Comparison of ENCODE assay signal across 2 cellular contexts in the genomic region with DNA sequence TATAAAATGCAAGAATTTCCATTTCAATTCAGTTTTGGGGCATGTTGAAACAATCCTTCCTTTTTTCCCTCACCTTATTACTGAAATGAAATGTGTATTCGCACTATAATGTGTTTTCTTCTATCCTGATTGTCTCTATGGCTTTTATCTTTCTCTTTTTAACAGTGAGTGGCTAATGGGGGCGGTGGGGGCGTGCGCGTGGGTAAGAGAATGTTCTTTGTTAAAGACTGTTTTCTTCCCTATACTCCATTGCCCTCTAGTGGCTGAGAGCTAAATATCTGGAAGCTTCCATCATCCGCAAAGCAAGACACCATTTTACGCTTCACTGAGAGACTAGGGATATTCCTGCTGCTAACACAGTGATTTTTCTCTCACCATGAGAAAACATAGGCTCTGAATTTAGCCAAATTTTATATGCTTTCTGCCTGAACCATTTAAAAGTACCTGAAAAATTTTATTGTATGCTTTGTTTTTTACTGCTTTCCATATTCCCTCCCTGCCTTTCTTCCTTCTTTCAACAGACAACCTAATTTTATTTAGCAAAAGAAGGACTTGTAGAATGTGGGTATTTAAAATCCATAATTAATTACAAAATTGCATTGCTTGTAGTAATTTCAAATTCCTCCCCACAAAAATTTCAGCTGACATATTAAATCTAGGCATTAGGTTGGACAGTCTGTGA.
TF ChIP-seq lines count a peak whose summit lies in the region.

No MANE protein-coding gene starts in this region.

TF ChIP-seq in A549, 52 proteins besides CTCF, POLR2A, EP300 and RAD21 (continued from another document):
- TF ChIP-seq, protein P1, sequence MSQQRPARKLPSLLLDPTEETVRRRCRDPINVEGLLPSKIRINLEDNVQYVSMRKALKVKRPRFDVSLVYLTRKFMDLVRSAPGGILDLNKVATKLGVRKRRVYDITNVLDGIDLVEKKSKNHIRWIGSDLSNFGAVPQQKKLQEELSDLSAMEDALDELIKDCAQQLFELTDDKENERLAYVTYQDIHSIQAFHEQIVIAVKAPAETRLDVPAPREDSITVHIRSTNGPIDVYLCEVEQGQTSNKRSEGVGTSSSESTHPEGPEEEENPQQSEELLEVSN (IDR thresholded peaks at IDR 0.05; ENCODE audit: borderline replicate concordance, low read depth) = no peak
- TF ChIP-seq, protein P2, sequence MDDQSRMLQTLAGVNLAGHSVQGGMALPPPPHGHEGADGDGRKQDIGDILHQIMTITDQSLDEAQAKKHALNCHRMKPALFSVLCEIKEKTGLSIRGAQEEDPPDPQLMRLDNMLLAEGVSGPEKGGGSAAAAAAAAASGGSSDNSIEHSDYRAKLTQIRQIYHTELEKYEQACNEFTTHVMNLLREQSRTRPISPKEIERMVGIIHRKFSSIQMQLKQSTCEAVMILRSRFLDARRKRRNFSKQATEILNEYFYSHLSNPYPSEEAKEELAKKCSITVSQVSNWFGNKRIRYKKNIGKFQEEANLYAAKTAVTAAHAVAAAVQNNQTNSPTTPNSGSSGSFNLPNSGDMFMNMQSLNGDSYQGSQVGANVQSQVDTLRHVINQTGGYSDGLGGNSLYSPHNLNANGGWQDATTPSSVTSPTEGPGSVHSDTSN (IDR thresholded peaks at IDR 0.05) = no peak
- no peak for TF ChIP-seq FOSB (CRISPR knock-in tag; IDR thresholded peaks at IDR 0.05)

TF ChIP-seq in HepG2, 621 proteins besides CTCF, POLR2A, EP300 and RAD21 (continued from another document):
- TF ChIP-seq, protein P3, sequence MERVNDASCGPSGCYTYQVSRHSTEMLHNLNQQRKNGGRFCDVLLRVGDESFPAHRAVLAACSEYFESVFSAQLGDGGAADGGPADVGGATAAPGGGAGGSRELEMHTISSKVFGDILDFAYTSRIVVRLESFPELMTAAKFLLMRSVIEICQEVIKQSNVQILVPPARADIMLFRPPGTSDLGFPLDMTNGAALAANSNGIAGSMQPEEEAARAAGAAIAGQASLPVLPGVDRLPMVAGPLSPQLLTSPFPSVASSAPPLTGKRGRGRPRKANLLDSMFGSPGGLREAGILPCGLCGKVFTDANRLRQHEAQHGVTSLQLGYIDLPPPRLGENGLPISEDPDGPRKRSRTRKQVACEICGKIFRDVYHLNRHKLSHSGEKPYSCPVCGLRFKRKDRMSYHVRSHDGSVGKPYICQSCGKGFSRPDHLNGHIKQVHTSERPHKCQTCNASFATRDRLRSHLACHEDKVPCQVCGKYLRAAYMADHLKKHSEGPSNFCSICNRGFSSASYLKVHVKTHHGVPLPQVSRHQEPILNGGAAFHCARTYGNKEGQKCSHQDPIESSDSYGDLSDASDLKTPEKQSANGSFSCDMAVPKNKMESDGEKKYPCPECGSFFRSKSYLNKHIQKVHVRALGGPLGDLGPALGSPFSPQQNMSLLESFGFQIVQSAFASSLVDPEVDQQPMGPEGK (CRISPR knock-in tag; IDR thresholded peaks at IDR 0.05) = peak; percentile 83
- TF ChIP-seq, protein P4, sequence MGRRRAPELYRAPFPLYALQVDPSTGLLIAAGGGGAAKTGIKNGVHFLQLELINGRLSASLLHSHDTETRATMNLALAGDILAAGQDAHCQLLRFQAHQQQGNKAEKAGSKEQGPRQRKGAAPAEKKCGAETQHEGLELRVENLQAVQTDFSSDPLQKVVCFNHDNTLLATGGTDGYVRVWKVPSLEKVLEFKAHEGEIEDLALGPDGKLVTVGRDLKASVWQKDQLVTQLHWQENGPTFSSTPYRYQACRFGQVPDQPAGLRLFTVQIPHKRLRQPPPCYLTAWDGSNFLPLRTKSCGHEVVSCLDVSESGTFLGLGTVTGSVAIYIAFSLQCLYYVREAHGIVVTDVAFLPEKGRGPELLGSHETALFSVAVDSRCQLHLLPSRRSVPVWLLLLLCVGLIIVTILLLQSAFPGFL (CRISPR knock-in tag; IDR thresholded peaks at IDR 0.05) = no peak
- 0 out of 2 replicates have a peak, but pooled peaks have one; percentile 47 for TF ChIP-seq MXD4 (CRISPR knock-in tag; IDR thresholded peaks at IDR 0.05)
- no peak for TF ChIP-seq PHB2 (IDR thresholded peaks at IDR 0.05; ENCODE audit: partially characterized antibody)
- TF ChIP-seq SOX6 (IDR thresholded peaks at IDR 0.05) = no peak
- TF ChIP-seq SOX6 (CRISPR knock-in tag; IDR thresholded peaks at IDR 0.05) = 0 out of 2 replicates have a peak, but pooled peaks have one; percentile 10
- TF ChIP-seq, protein P5, sequence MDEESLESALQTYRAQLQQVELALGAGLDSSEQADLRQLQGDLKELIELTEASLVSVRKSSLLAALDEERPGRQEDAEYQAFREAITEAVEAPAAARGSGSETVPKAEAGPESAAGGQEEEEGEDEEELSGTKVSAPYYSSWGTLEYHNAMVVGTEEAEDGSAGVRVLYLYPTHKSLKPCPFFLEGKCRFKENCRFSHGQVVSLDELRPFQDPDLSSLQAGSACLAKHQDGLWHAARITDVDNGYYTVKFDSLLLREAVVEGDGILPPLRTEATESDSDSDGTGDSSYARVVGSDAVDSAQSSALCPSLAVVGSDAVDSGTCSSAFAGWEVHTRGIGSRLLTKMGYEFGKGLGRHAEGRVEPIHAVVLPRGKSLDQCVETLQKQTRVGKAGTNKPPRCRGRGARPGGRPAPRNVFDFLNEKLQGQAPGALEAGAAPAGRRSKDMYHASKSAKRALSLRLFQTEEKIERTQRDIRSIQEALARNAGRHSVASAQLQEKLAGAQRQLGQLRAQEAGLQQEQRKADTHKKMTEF (CRISPR knock-in tag; IDR thresholded peaks at IDR 0.05) = 0 out of 2 replicates have a peak, but pooled peaks have one; percentile 35
- TF ChIP-seq, protein P6, sequence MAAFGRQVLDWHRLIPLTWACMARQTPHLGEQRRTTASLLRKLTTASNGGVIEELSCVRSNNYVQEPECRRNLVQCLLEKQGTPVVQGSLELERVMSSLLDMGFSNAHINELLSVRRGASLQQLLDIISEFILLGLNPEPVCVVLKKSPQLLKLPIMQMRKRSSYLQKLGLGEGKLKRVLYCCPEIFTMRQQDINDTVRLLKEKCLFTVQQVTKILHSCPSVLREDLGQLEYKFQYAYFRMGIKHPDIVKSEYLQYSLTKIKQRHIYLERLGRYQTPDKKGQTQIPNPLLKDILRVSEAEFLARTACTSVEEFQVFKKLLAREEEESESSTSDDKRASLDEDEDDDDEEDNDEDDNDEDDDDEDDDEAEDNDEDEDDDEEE (CRISPR knock-in tag; IDR thresholded peaks at IDR 0.05) = no peak
- TF ChIP-seq AGO1 (IDR thresholded peaks at IDR 0.05; ENCODE audit: low read depth, low read length, poor library complexity, severe bottlenecking) = no peak
- no peak for TF ChIP-seq ZFP36L2 (CRISPR knock-in tag; IDR thresholded peaks at IDR 0.05)
- TF ChIP-seq, protein P7, sequence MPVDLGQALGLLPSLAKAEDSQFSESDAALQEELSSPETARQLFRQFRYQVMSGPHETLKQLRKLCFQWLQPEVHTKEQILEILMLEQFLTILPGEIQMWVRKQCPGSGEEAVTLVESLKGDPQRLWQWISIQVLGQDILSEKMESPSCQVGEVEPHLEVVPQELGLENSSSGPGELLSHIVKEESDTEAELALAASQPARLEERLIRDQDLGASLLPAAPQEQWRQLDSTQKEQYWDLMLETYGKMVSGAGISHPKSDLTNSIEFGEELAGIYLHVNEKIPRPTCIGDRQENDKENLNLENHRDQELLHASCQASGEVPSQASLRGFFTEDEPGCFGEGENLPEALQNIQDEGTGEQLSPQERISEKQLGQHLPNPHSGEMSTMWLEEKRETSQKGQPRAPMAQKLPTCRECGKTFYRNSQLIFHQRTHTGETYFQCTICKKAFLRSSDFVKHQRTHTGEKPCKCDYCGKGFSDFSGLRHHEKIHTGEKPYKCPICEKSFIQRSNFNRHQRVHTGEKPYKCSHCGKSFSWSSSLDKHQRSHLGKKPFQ (CRISPR knock-in tag; IDR thresholded peaks at IDR 0.05; ENCODE audit: insufficient replicate concordance) = no peak
- TF ChIP-seq NCOA5 (CRISPR knock-in tag; IDR thresholded peaks at IDR 0.05) = no peak
- 0 out of 2 replicates have a peak, but pooled peaks have one; percentile 39 for TF ChIP-seq GATAD1 (CRISPR knock-in tag; IDR thresholded peaks at IDR 0.05)
- peak; percentile 44 for TF ChIP-seq GATAD2A (CRISPR knock-in tag; IDR thresholded peaks at IDR 0.05)
- TF ChIP-seq, protein P8, sequence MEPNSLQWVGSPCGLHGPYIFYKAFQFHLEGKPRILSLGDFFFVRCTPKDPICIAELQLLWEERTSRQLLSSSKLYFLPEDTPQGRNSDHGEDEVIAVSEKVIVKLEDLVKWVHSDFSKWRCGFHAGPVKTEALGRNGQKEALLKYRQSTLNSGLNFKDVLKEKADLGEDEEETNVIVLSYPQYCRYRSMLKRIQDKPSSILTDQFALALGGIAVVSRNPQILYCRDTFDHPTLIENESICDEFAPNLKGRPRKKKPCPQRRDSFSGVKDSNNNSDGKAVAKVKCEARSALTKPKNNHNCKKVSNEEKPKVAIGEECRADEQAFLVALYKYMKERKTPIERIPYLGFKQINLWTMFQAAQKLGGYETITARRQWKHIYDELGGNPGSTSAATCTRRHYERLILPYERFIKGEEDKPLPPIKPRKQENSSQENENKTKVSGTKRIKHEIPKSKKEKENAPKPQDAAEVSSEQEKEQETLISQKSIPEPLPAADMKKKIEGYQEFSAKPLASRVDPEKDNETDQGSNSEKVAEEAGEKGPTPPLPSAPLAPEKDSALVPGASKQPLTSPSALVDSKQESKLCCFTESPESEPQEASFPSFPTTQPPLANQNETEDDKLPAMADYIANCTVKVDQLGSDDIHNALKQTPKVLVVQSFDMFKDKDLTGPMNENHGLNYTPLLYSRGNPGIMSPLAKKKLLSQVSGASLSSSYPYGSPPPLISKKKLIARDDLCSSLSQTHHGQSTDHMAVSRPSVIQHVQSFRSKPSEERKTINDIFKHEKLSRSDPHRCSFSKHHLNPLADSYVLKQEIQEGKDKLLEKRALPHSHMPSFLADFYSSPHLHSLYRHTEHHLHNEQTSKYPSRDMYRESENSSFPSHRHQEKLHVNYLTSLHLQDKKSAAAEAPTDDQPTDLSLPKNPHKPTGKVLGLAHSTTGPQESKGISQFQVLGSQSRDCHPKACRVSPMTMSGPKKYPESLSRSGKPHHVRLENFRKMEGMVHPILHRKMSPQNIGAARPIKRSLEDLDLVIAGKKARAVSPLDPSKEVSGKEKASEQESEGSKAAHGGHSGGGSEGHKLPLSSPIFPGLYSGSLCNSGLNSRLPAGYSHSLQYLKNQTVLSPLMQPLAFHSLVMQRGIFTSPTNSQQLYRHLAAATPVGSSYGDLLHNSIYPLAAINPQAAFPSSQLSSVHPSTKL (CRISPR knock-in tag; IDR thresholded peaks at IDR 0.05) = 0 out of 2 replicates have a peak, but pooled peaks have one; percentile 21
- TF ChIP-seq SMC3 (IDR thresholded peaks at IDR 0.05; ENCODE audit: low read length) = peak; percentile 73
